9 cellular contexts compared by ENCODE assay signal in genomic region chr10:125162181-125162906, GRCh38. TPM values are rescaled to one million over a fixed set of nuclear protein-coding genes. Genes with fewer than 3 reads are reported as not detected.
A peak's percentile ranks its signal among the peaks of the same experiment; 100 is the strongest.
DNase-seq lines count a peak whose midpoint lies in the region; ATAC-seq and TF ChIP-seq lines count a peak whose summit lies in the region.
"Had no signal": no experiment of that assay in that cellular context is flagged by ENCODE, and none has a peak within 500 bp of the region (broad histone marks: within the 10 kb centered on the region; RNA-seq: fewer than 3 reads in every experiment).

No MANE protein-coding gene starts in this region.

- no peaks in the 10 kb centered on the region for H3K4me1 ChIP-seq in colonic mucosa

- TF ChIP-seq CTCF in colonic mucosa (IDR thresholded peaks at IDR 0.05) (no peak), mesothelial cell of epicardium (IDR thresholded peaks at IDR 0.05; ENCODE audit: unreplicated experiment) (no peak), type B pancreatic cell (conservative IDR thresholded peaks at IDR 0.05) (no peak)

- no peaks in the 10 kb centered on the region for H3K9me3 ChIP-seq in colonic mucosa

- peaks cover 45% of the 10 kb centered on the region for H3K27me3 Mint-ChIP-seq in activated T-cell treated with anti-CD3 and anti-CD28 coated beads, Interleukin-2, amount 50 U/mL, for 24 hours
- H3K27me3 Mint-ChIP-seq in mesothelial cell of epicardium (ENCODE audit: low read depth) (no peaks in the 10 kb centered on the region), type B pancreatic cell (no peaks in the 10 kb centered on the region)

- peak; percentile 23 for DNase-seq in activated T-cell treated with anti-CD3 and anti-CD28 coated beads, Interleukin-2, amount 50 U/mL, for 24 hours
- DNase-seq in activated T-cell treated with anti-CD3 and anti-CD28 coated beads, Interleukin-2, amount 50 U/mL, for 1 hour: no peak
- DNase-seq in colonic mucosa (peak; percentile 58), mesothelial cell of epicardium (ENCODE audit: low spot score in 2 of 2, unreplicated experiment in 2 of 2) (peak in 1 of 2 experiments; percentile 54), type B pancreatic cell (ENCODE audit: extremely low spot score, unreplicated experiment) (peak; percentile 62), cerebellum (ENCODE audit: low spot score) (no peak)
- DNase-seq: NCI-H187 had no signal

- H3K27ac Mint-ChIP-seq in activated T-cell treated with anti-CD3 and anti-CD28 coated beads, Interleukin-2, amount 50 U/mL, for 24 hours: no peak overlapping the region
- peak overlapping the region; percentile 85 for H3K27ac Mint-ChIP-seq in mesothelial cell of epicardium
- peak overlapping the region; percentile 89 for H3K27ac Mint-ChIP-seq in type B pancreatic cell

- intact Hi-C loops in colonic mucosa (cut with DNase I): loop anchor here (10.0 kb wide), 1 partner anchor 182 kb away; no protein-coding TSS in a partner anchor

- peak overlapping the region in 1 of 2 donors; percentile 61 for H3K9ac ChIP-seq in colonic mucosa (ENCODE audit: low read depth in 2 of 2, low read length in 2 of 2)

- H3K27me3 ChIP-seq in colonic mucosa: no peaks in the 10 kb centered on the region

- H3K36me3 Mint-ChIP-seq in activated T-cell treated with anti-CD3 and anti-CD28 coated beads, Interleukin-2, amount 50 U/mL, for 24 hours (ENCODE audit: low read depth): no peaks in the 10 kb centered on the region
- no peaks in the 10 kb centered on the region for H3K36me3 Mint-ChIP-seq in mesothelial cell of epicardium
- no peaks in the 10 kb centered on the region for H3K36me3 Mint-ChIP-seq in type B pancreatic cell

- H3K27ac ChIP-seq in colonic mucosa: peak overlapping the region; percentile 93

- H3K4me3 Mint-ChIP-seq in activated T-cell treated with anti-CD3 and anti-CD28 coated beads, Interleukin-2, amount 50 U/mL, for 24 hours: no peak overlapping the region
- peak overlapping the region; percentile 72 for H3K4me3 Mint-ChIP-seq in mesothelial cell of epicardium
- H3K4me3 Mint-ChIP-seq in type B pancreatic cell: peak overlapping the region; percentile 85

- peaks cover 4% of the 10 kb centered on the region for H3K4me1 Mint-ChIP-seq in activated T-cell treated with anti-CD3 and anti-CD28 coated beads, Interleukin-2, amount 50 U/mL, for 24 hours (ENCODE audit: low read depth)
- peaks cover 24% of the 10 kb centered on the region for H3K4me1 Mint-ChIP-seq in mesothelial cell of epicardium
- peaks cover 6% of the 10 kb centered on the region for H3K4me1 Mint-ChIP-seq in type B pancreatic cell (ENCODE audit: unreplicated experiment)

- H3K9me3 Mint-ChIP-seq in activated T-cell treated with anti-CD3 and anti-CD28 coated beads, Interleukin-2, amount 50 U/mL, for 24 hours: no peaks in the 10 kb centered on the region
- no peaks in the 10 kb centered on the region for H3K9me3 Mint-ChIP-seq in mesothelial cell of epicardium
- H3K9me3 Mint-ChIP-seq in type B pancreatic cell: no peaks in the 10 kb centered on the region

- H3K4me3 ChIP-seq in colonic mucosa: peak overlapping the region; percentile 69

- no peak for ATAC-seq in HG03196 (IDR thresholded peaks at IDR 0.05; ENCODE audit: unreplicated experiment)
- no peak for ATAC-seq in GM19035 (IDR thresholded peaks at IDR 0.05; ENCODE audit: unreplicated experiment)

- no peaks in the 10 kb centered on the region for H3K36me3 ChIP-seq in colonic mucosa

RNA-seq across cellular contexts. Expression of gene CTBP2, which starts 2.0 kb away (rescaled TPM):
- total RNA-seq in colonic mucosa: 100 to 1,000 TPM; 106 to 172 TPM
- total RNA-seq in mesothelial cell of epicardium: 115 to 122 TPM (median 121 TPM) in 3 replicates
- total RNA-seq in type B pancreatic cell (ENCODE audit: low replicate concordance): 101 and 113 TPM in 2 replicates
- 57.7 TPM for total RNA-seq in cerebellum

Comparison
In these comparisons a context has a peak if more than half of its experiments do, and no peak if none do; other contexts are left out.
1. DNase-seq: peak in activated T-cell treated with anti-CD3 and anti-CD28 coated beads, Interleukin-2, amount 50 U/mL, for 24 hours (single experiment), colonic mucosa (single experiment) and type B pancreatic cell (single experiment); none in activated T-cell treated with anti-CD3 and anti-CD28 coated beads, Interleukin-2, amount 50 U/mL, for 1 hour (single experiment) and cerebellum (single experiment).